23 cellular contexts compared by ENCODE assay signal in genomic region chr5:159682623-159683022, GRCh38.
DNase-seq lines count a peak whose midpoint lies in the region; FAIRE-seq and TF ChIP-seq lines count a peak whose summit lies in the region.
"Had no signal": no experiment of that assay in that cellular context is flagged by ENCODE, and none has a peak within 500 bp of the region (broad histone marks: within the 10 kb centered on the region; RNA-seq: fewer than 3 reads in every experiment).

No MANE protein-coding gene starts in this region.

- no peak overlapping the region for H3K27ac ChIP-seq in endodermal cell (ENCODE audit: low read depth, low read length)
- H3K27ac ChIP-seq: thoracic aorta had no signal

- no peak overlapping the region for H3K27ac Mint-ChIP-seq in endodermal cell
- H3K27ac Mint-ChIP-seq: activated CD4-positive, alpha-beta T cell treated with anti-CD3 and anti-CD28 coated beads for 36 hours; activated CD8-positive, alpha-beta memory T cell treated with anti-CD3 and anti-CD28 coated beads, Interleukin-2, amount 10 ng/mL, durations not matched to agents 7 days and 5 days; naive thymus-derived CD8-positive, alpha-beta T cell had no signal

- peaks cover 6% of the 10 kb centered on the region for H3K36me3 Mint-ChIP-seq in endodermal cell (ENCODE audit: low read depth)
- H3K36me3 Mint-ChIP-seq: activated CD8-positive, alpha-beta memory T cell treated with anti-CD3 and anti-CD28 coated beads, Interleukin-2, amount 10 ng/mL, durations not matched to agents 7 days and 5 days had no signal

- no peak overlapping the region for H3K4me3 ChIP-seq in endodermal cell (ENCODE audit: low read length)
- no peak overlapping the region for H3K4me3 ChIP-seq in HAP-1
- H3K4me3 ChIP-seq: K562, thoracic aorta had no signal

- no peak overlapping the region for H3K4me3 Mint-ChIP-seq in endodermal cell
- H3K4me3 Mint-ChIP-seq: activated CD4-positive, alpha-beta T cell treated with anti-CD3 and anti-CD28 coated beads for 36 hours; activated CD8-positive, alpha-beta memory T cell treated with anti-CD3 and anti-CD28 coated beads, Interleukin-2, amount 10 ng/mL, durations not matched to agents 7 days and 5 days; naive thymus-derived CD8-positive, alpha-beta T cell had no signal

- peak; percentile 57 for TF ChIP-seq CTCF in endodermal cell (conservative IDR thresholded peaks at IDR 0.05)

- FAIRE-seq in GM12891 (lab: Jason Lieb, UNC) = no peak
- FAIRE-seq: D721Med, H54, K562 had no signal

- peaks cover 33% of the 10 kb centered on the region for H3K9me3 ChIP-seq in endodermal cell (ENCODE audit: control insufficient read depth, low read length)
- no peaks in the 10 kb centered on the region for H3K9me3 ChIP-seq in HAP-1
- H3K9me3 ChIP-seq: thoracic aorta had no signal

- H3K36me3 ChIP-seq in endodermal cell (ENCODE audit: control insufficient read depth, insufficient read depth, low read length) (no peaks in the 10 kb centered on the region), HAP-1 (replicated peaks) (no peaks in the 10 kb centered on the region)
- H3K36me3 ChIP-seq: thoracic aorta had no signal

- no peaks in the 10 kb centered on the region for H3K4me1 Mint-ChIP-seq in endodermal cell
- H3K4me1 Mint-ChIP-seq: naive thymus-derived CD8-positive, alpha-beta T cell had no signal

- H3K4me1 ChIP-seq in endodermal cell (ENCODE audit: control insufficient read depth, insufficient read depth, low read length) = no peaks in the 10 kb centered on the region
- H3K4me1 ChIP-seq in HAP-1 = no peaks in the 10 kb centered on the region

- 80 to 87% methylated on average over 1 to 2 of the region's 2 CpGs for WGBS in endodermal cell (ENCODE audit: insufficient coverage in 1 of 2, insufficient read length in 1 of 2), 2 experiments

- in situ Hi-C loops in HAP-1 (cut with MboI; ENCODE audit: low sequenced_read_pairs) = no loop called here

- TF ChIP-seq POLR2A in GM12891 (IDR thresholded peaks at IDR 0.05; ENCODE audit: low read depth, low read length) = no peak

- H3K9me3 Mint-ChIP-seq in endodermal cell = peaks cover 49% of the 10 kb centered on the region

- DNase-seq in DMS53 (lab: John Stamatoyannopoulos, UW) (peak; percentile 60), EH (ENCODE audit: low read depth) (peak; percentile 16), NCI-H69 (lab: John Stamatoyannopoulos, UW) (peak; percentile 52), endodermal cell (no peak), NCI-H2029 (lab: John Stamatoyannopoulos, UW) (no peak), HAP-1 (ENCODE audit: low spot score in 2 of 2) (no peak), HCEC 1CT (no peak), GM12891 (ENCODE audit: insufficient read length, low spot score) (no peak)
- DNase-seq: activated CD4-positive, alpha-beta T cell treated with anti-CD3 and anti-CD28 coated beads for 36 hours; activated CD8-positive, alpha-beta memory T cell treated with anti-CD3 and anti-CD28 coated beads, Interleukin-2, amount 10 ng/mL, durations not matched to agents 7 days and 5 days; activated T-cell treated with anti-CD3 and anti-CD28 coated beads, Interleukin-2, amount 50 U/mL, for 48 hours; hypothalamus; left ventricle myocardium superior; midbrain; naive thymus-derived CD8-positive, alpha-beta T cell; NCI-H526 treated with DMSO at 0.1 percent for 48 hours; PC-3; Right ventricle myocardium superior; stimulated activated naive CD4-positive, alpha-beta T cell treated with Interleukin-2 at 50 U/mL for 16 hours had no signal

- no peak overlapping the region for H3K9ac ChIP-seq in endodermal cell (ENCODE audit: extremely low read depth, low read length, poor library complexity, severe bottlenecking)

- H3K27me3 Mint-ChIP-seq in endodermal cell (ENCODE audit: insufficient read depth) = peaks cover 4% of the 10 kb centered on the region
- H3K27me3 Mint-ChIP-seq: activated CD8-positive, alpha-beta memory T cell treated with anti-CD3 and anti-CD28 coated beads, Interleukin-2, amount 10 ng/mL, durations not matched to agents 7 days and 5 days had no signal

- H3K27me3 ChIP-seq in endodermal cell (ENCODE audit: control insufficient read depth, insufficient read depth, low read length, poor library complexity, severe bottlenecking) (no peaks in the 10 kb centered on the region), HAP-1 (ENCODE audit: low read depth) (no peaks in the 10 kb centered on the region)

TF ChIP-seq in GM12891, 5 proteins besides CTCF, POLR2A, EP300 and RAD21:
- no peak for TF ChIP-seq PAX5 (IDR thresholded peaks at IDR 0.05; ENCODE audit: insufficient read depth, low read length, severe bottlenecking)
- no peak for TF ChIP-seq POU2F2 (IDR thresholded peaks at IDR 0.05; ENCODE audit: low read depth, low read length)
- no peak for TF ChIP-seq POLR2AphosphoS5 (IDR thresholded peaks at IDR 0.05; ENCODE audit: low read depth, low read length)
- TF ChIP-seq SPI1 (IDR thresholded peaks at IDR 0.05; ENCODE audit: low read depth, low read length) = no peak
- TF ChIP-seq TAF1 (IDR thresholded peaks at IDR 0.05; ENCODE audit: low read depth, low read length) = no peak

Comparison
In these comparisons a context has a peak if more than half of its experiments do, and no peak if none do; other contexts are left out.
1. DNase-seq: peak in DMS53 (single experiment), EH (single experiment) and NCI-H69 (single experiment); none in endodermal cell (single experiment), NCI-H2029 (single experiment), HAP-1 (0 of 2), HCEC 1CT (single experiment) and GM12891 (single experiment).